In the genomic region with DNA sequence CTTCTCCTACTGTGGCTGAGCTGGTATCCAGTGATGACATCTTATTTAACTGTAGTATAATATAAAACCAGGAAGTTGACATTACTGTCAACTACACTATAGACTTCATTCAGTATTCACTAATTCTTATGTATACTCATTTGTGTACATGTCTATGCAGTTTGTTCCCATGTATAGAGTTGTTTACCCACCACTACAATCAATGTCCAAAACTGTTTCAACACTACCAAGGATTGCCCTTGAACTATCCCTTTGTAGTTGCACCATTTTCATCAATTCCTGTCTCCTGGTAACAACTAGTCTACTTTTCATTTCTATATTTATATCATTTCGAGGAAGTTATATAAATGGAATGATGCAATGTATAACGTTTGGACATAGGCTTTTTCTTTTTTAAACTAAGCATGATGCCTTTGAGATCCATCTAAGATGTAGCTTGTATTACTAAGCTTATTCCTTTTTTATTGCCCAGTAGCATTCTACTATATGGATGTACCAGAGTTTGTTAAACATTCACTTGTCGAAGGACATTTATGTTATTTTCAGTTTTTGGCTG, we compare ENCODE assay signal across 1 cellular context.
A peak's percentile ranks its signal among the peaks of the same experiment; 100 is the strongest.
TF ChIP-seq lines count a peak whose summit lies in the region.

No MANE protein-coding gene starts in this region.

TF ChIP-seq in HepG2, 621 proteins besides CTCF, POLR2A, EP300 and RAD21 (continued from another document and continues in another):
- TF ChIP-seq ARID5B (CRISPR knock-in tag; IDR thresholded peaks at IDR 0.05) (peak; percentile 96), ZNF326 (CRISPR knock-in tag; IDR thresholded peaks at IDR 0.05; ENCODE audit: borderline replicate concordance) (no peak), ZNF83 (CRISPR knock-in tag; IDR thresholded peaks at IDR 0.05; ENCODE audit: borderline replicate concordance) (no peak), ZNF644 (CRISPR knock-in tag; IDR thresholded peaks at IDR 0.05; ENCODE audit: low read depth) (peak; percentile 85; the same call in 1 of the 2 replicates), HNF4G (IDR thresholded peaks at IDR 0.05; ENCODE audit: borderline replicate concordance, low read depth, low read length) (no peak), HNF4G (CRISPR knock-in tag; IDR thresholded peaks at IDR 0.05; ENCODE audit: borderline replicate concordance, low read depth) (no peak), ATAD3A (CRISPR knock-in tag; IDR thresholded peaks at IDR 0.05) (no peak), NKX3-1 (CRISPR knock-in tag; IDR thresholded peaks at IDR 0.05) (no peak), ZNF878 (CRISPR knock-in tag; IDR thresholded peaks at IDR 0.05) (no peak), SMAD9 (CRISPR knock-in tag; IDR thresholded peaks at IDR 0.05) (no peak), ZNF235 (CRISPR knock-in tag; IDR thresholded peaks at IDR 0.05; ENCODE audit: borderline replicate concordance) (no peak), NCOR1 (IDR thresholded peaks at IDR 0.05; ENCODE audit: borderline replicate concordance, low read length) (peak; percentile 97), ZNF234 (CRISPR knock-in tag; conservative IDR thresholded peaks at IDR 0.05) (no peak), SIN3B (IDR thresholded peaks at IDR 0.05; ENCODE audit: low read length) (no peak), STAT5B (CRISPR knock-in tag; IDR thresholded peaks at IDR 0.05) (no peak), ZNF841 (CRISPR knock-in tag; IDR thresholded peaks at IDR 0.05; ENCODE audit: borderline replicate concordance) (no peak), NRL (CRISPR knock-in tag; IDR thresholded peaks at IDR 0.05; ENCODE audit: borderline replicate concordance) (no peak), TCF7 (IDR thresholded peaks at IDR 0.05; ENCODE audit: low read depth) (peak; percentile 92), ZNF629 (CRISPR knock-in tag; conservative IDR thresholded peaks at IDR 0.05) (no peak), SUZ12 (IDR thresholded peaks at IDR 0.05; ENCODE audit: low read depth, low read length) (no peak), ZNF703 (CRISPR knock-in tag; IDR thresholded peaks at IDR 0.05; ENCODE audit: borderline replicate concordance) (no peak), ZNF672 (CRISPR knock-in tag; IDR thresholded peaks at IDR 0.05) (no peak), RORA (CRISPR knock-in tag; IDR thresholded peaks at IDR 0.05) (no peak), ZNF788 (CRISPR knock-in tag; IDR thresholded peaks at IDR 0.05; ENCODE audit: borderline replicate concordance) (no peak), ZXDC (CRISPR knock-in tag; IDR thresholded peaks at IDR 0.05) (no peak), GATA4 (IDR thresholded peaks at IDR 0.05; ENCODE audit: borderline replicate concordance, low read depth) (peak; percentile 40; the same call in 1 of the 2 replicates)
- TF ChIP-seq, protein P1, sequence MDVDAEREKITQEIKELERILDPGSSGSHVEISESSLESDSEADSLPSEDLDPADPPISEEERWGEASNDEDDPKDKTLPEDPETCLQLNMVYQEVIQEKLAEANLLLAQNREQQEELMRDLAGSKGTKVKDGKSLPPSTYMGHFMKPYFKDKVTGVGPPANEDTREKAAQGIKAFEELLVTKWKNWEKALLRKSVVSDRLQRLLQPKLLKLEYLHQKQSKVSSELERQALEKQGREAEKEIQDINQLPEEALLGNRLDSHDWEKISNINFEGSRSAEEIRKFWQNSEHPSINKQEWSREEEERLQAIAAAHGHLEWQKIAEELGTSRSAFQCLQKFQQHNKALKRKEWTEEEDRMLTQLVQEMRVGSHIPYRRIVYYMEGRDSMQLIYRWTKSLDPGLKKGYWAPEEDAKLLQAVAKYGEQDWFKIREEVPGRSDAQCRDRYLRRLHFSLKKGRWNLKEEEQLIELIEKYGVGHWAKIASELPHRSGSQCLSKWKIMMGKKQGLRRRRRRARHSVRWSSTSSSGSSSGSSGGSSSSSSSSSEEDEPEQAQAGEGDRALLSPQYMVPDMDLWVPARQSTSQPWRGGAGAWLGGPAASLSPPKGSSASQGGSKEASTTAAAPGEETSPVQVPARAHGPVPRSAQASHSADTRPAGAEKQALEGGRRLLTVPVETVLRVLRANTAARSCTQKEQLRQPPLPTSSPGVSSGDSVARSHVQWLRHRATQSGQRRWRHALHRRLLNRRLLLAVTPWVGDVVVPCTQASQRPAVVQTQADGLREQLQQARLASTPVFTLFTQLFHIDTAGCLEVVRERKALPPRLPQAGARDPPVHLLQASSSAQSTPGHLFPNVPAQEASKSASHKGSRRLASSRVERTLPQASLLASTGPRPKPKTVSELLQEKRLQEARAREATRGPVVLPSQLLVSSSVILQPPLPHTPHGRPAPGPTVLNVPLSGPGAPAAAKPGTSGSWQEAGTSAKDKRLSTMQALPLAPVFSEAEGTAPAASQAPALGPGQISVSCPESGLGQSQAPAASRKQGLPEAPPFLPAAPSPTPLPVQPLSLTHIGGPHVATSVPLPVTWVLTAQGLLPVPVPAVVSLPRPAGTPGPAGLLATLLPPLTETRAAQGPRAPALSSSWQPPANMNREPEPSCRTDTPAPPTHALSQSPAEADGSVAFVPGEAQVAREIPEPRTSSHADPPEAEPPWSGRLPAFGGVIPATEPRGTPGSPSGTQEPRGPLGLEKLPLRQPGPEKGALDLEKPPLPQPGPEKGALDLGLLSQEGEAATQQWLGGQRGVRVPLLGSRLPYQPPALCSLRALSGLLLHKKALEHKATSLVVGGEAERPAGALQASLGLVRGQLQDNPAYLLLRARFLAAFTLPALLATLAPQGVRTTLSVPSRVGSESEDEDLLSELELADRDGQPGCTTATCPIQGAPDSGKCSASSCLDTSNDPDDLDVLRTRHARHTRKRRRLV (CRISPR knock-in tag; IDR thresholded peaks at IDR 0.05): no peak
- TF ChIP-seq, protein P2, sequence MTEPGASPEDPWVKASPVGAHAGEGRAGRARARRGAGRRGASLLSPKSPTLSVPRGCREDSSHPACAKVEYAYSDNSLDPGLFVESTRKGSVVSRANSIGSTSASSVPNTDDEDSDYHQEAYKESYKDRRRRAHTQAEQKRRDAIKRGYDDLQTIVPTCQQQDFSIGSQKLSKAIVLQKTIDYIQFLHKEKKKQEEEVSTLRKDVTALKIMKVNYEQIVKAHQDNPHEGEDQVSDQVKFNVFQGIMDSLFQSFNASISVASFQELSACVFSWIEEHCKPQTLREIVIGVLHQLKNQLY (CRISPR knock-in tag; IDR thresholded peaks at IDR 0.05): peak; percentile 30; the same call in 1 of the 2 replicates
- TF ChIP-seq, protein P3, sequence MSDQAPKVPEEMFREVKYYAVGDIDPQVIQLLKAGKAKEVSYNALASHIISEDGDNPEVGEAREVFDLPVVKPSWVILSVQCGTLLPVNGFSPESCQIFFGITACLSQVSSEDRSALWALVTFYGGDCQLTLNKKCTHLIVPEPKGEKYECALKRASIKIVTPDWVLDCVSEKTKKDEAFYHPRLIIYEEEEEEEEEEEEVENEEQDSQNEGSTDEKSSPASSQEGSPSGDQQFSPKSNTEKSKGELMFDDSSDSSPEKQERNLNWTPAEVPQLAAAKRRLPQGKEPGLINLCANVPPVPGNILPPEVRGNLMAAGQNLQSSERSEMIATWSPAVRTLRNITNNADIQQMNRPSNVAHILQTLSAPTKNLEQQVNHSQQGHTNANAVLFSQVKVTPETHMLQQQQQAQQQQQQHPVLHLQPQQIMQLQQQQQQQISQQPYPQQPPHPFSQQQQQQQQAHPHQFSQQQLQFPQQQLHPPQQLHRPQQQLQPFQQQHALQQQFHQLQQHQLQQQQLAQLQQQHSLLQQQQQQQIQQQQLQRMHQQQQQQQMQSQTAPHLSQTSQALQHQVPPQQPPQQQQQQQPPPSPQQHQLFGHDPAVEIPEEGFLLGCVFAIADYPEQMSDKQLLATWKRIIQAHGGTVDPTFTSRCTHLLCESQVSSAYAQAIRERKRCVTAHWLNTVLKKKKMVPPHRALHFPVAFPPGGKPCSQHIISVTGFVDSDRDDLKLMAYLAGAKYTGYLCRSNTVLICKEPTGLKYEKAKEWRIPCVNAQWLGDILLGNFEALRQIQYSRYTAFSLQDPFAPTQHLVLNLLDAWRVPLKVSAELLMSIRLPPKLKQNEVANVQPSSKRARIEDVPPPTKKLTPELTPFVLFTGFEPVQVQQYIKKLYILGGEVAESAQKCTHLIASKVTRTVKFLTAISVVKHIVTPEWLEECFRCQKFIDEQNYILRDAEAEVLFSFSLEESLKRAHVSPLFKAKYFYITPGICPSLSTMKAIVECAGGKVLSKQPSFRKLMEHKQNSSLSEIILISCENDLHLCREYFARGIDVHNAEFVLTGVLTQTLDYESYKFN (CRISPR knock-in tag; conservative IDR thresholded peaks at IDR 0.05): peak; percentile 90
- TF ChIP-seq, protein P4, sequence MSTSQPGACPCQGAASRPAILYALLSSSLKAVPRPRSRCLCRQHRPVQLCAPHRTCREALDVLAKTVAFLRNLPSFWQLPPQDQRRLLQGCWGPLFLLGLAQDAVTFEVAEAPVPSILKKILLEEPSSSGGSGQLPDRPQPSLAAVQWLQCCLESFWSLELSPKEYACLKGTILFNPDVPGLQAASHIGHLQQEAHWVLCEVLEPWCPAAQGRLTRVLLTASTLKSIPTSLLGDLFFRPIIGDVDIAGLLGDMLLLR (CRISPR knock-in tag; IDR thresholded peaks at IDR 0.05): no peak
- TF ChIP-seq, protein P5, sequence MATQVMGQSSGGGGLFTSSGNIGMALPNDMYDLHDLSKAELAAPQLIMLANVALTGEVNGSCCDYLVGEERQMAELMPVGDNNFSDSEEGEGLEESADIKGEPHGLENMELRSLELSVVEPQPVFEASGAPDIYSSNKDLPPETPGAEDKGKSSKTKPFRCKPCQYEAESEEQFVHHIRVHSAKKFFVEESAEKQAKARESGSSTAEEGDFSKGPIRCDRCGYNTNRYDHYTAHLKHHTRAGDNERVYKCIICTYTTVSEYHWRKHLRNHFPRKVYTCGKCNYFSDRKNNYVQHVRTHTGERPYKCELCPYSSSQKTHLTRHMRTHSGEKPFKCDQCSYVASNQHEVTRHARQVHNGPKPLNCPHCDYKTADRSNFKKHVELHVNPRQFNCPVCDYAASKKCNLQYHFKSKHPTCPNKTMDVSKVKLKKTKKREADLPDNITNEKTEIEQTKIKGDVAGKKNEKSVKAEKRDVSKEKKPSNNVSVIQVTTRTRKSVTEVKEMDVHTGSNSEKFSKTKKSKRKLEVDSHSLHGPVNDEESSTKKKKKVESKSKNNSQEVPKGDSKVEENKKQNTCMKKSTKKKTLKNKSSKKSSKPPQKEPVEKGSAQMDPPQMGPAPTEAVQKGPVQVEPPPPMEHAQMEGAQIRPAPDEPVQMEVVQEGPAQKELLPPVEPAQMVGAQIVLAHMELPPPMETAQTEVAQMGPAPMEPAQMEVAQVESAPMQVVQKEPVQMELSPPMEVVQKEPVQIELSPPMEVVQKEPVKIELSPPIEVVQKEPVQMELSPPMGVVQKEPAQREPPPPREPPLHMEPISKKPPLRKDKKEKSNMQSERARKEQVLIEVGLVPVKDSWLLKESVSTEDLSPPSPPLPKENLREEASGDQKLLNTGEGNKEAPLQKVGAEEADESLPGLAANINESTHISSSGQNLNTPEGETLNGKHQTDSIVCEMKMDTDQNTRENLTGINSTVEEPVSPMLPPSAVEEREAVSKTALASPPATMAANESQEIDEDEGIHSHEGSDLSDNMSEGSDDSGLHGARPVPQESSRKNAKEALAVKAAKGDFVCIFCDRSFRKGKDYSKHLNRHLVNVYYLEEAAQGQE (IDR thresholded peaks at IDR 0.05; ENCODE audit: borderline replicate concordance in 1 of 2, low read depth in 1 of 2, low read length in 2 of 2): 0 out of 4 replicates have a peak, but pooled peaks of 1 of the 2 experiments have one; percentile 41
